ENCODE assay signal across 16 cellular contexts in genomic region chr5:136162001-136162400, GRCh38. TPM values are rescaled to one million over a fixed set of nuclear protein-coding genes. Genes with fewer than 3 reads are reported as not detected.
DNase-seq lines count a peak whose midpoint lies in the region; ATAC-seq and TF ChIP-seq lines count a peak whose summit lies in the region.
"Had no signal": no experiment of that assay in that cellular context is flagged by ENCODE, and none has a peak within 500 bp of the region (broad histone marks: within the 10 kb centered on the region; RNA-seq: fewer than 3 reads in every experiment).

No MANE protein-coding gene starts in this region.

- TF ChIP-seq CTCF in SU-DHL-6 (IDR thresholded peaks at IDR 0.05; ENCODE audit: insufficient read depth, low read length, poor library complexity, severe bottlenecking) = no peak
- TF ChIP-seq CTCF in dorsolateral prefrontal cortex (IDR thresholded peaks at IDR 0.05 in 54 of 56, conservative IDR thresholded peaks at IDR 0.05 in 2 of 56; ENCODE audit: low read depth in 1 of 56, partially characterized antibody in 56 of 56) = no peak

- no peak overlapping the region for H3K4me3 ChIP-seq in SU-DHL-6 (ENCODE audit: insufficient read depth, low read length, poor library complexity, severe bottlenecking)
- peak overlapping the region in 3 of 59 donors; percentile 15 to 29 (median 28) for H3K4me3 ChIP-seq in dorsolateral prefrontal cortex
- H3K4me3 ChIP-seq: HAP-1, SJCRH30 had no signal

- no peak overlapping the region for H2AFZ ChIP-seq in SU-DHL-6 (ENCODE audit: low read depth, low read length, severe bottlenecking)

- H3K4me2 ChIP-seq in SU-DHL-6 (ENCODE audit: low read depth, low read length, poor library complexity, severe bottlenecking) = peak overlapping the region; percentile 95

- ATAC-seq in GM21360 (IDR thresholded peaks at IDR 0.05; ENCODE audit: unreplicated experiment) (no peak), HG02571 (IDR thresholded peaks at IDR 0.05; ENCODE audit: unreplicated experiment) (no peak)

- H3K9me2 ChIP-seq in SU-DHL-6 (replicated peaks; ENCODE audit: insufficient read depth, low read length) = no peaks in the 10 kb centered on the region

- H4K20me1 ChIP-seq in SU-DHL-6 (ENCODE audit: low read depth, low read length) = no peaks in the 10 kb centered on the region

- H3K27ac ChIP-seq in SU-DHL-6 (ENCODE audit: low read depth, low read length) = peak overlapping the region; percentile 100
- H3K27ac ChIP-seq in dorsolateral prefrontal cortex = peak overlapping the region in 56 of 59 donors; percentile 3 to 83 (median 63)
- H3K27ac ChIP-seq: SJCRH30 had no signal

- no peaks in the 10 kb centered on the region for H3K9me3 ChIP-seq in SU-DHL-6 (ENCODE audit: insufficient read depth, low read length)
- H3K9me3 ChIP-seq: HAP-1, SJCRH30 had no signal

- intact Hi-C loops in dorsolateral prefrontal cortex (cut with DNase I) = no loop called here

- H3F3A ChIP-seq in SU-DHL-6 (ENCODE audit: insufficient read depth) = peaks cover 80% of the 10 kb centered on the region

- H3K36me3 ChIP-seq in SU-DHL-6 (ENCODE audit: low read length) = peaks cover 22% of the 10 kb centered on the region

- DNase-seq in dorsolateral prefrontal cortex (peak in 1 of 10 donors; percentile 29), left kidney (ENCODE audit: low read depth, low spot score) (peak; percentile 6), superior temporal gyrus (ENCODE audit: extremely low spot score) (peak; percentile 30), NCI-H1105 (lab: John Stamatoyannopoulos, UW) (no peak), ureter (ENCODE audit: low spot score) (no peak)
- DNase-seq: CD8-positive, alpha-beta memory T cell; NCI-H1417 treated with DMSO at 0.1 percent for 48 hours; NCI-H2081; NCI-H524; SJCRH30 had no signal

- peak overlapping the region; percentile 53 for H3K9ac ChIP-seq in SU-DHL-6 (ENCODE audit: low read length)

- H3K79me2 ChIP-seq in SU-DHL-6 (ENCODE audit: insufficient read depth, low read length) = peaks cover 79% of the 10 kb centered on the region

- H3K27me3 ChIP-seq in SU-DHL-6 (ENCODE audit: low read length) = no peaks in the 10 kb centered on the region
- H3K27me3 ChIP-seq in dorsolateral prefrontal cortex = no peaks in the 10 kb centered on the region
- H3K27me3 ChIP-seq: SJCRH30 had no signal

RNA-seq across cellular contexts. Expression of gene SMAD5, which starts 29.4 kb away (rescaled TPM):
- total RNA-seq in dorsolateral prefrontal cortex (100 to 1,000 TPM in 1 of 120 experiments, 10 to 100 TPM in 119; 45.2 to 109 (median 65.1) TPM), ureter (86.3 TPM)

RNA-seq across cellular contexts. Expression of gene SMIM32, which starts 31.0 kb away (rescaled TPM):
- total RNA-seq in dorsolateral prefrontal cortex (10 to 100 TPM in 2 of 120 experiments, 1 to 10 TPM in 104, under 1 TPM in 11, not detected in 3; 0.45 to 10.8 (median 2.8) TPM), ureter (not detected)
- total RNA-seq: CD8-positive, alpha-beta memory T cell; LHCN-M2; RPMI7951 had no signal

Comparison
In these comparisons a context has a peak if more than half of its experiments do, and no peak if none do; other contexts are left out.
1. DNase-seq: peak in left kidney (single experiment) and superior temporal gyrus (single experiment); none in NCI-H1105 (single experiment) and ureter (single experiment).